In genomic region chr2:179546656-179547055, GRCh38 we compare ENCODE assay signal across 24 cellular contexts.
"Had no signal": no experiment of that assay in that cellular context is flagged by ENCODE, and none has a peak within 500 bp of the region (broad histone marks: within the 10 kb centered on the region; RNA-seq: fewer than 3 reads in every experiment).

No MANE protein-coding gene starts in this region.

- H3K9me3 ChIP-seq: ovary, psoas muscle, stomach, thoracic aorta, thyroid gland, tibial nerve, upper lobe of left lung, vagina had no signal

- H2AFZ ChIP-seq: neural progenitor cell, parathyroid adenoma had no signal

- H3K4me3 ChIP-seq: neural progenitor cell, ovary, psoas muscle, stomach, thoracic aorta, thyroid gland, tibial nerve, upper lobe of left lung, vagina had no signal

- H3K79me2 ChIP-seq: parathyroid adenoma had no signal

- H3K27me3 ChIP-seq: neural progenitor cell, ovary, stomach, thyroid gland, tibial nerve, upper lobe of left lung, vagina had no signal

- H3K36me3 ChIP-seq: neural progenitor cell, ovary, stomach, thoracic aorta, thyroid gland, tibial nerve, upper lobe of left lung, vagina had no signal

- H3K4me1 ChIP-seq: parathyroid adenoma, psoas muscle, thyroid gland, tibial nerve, upper lobe of left lung, vagina had no signal

- FAIRE-seq: small intestine, urothelium cell line had no signal

- H3K4me2 ChIP-seq: neural progenitor cell had no signal

- ATAC-seq: natural killer cell; psoas muscle; right cardiac atrium; sciatic nerve; stimulated activated effector memory CD8-positive, alpha-beta T cell treated with anti-CD3 and anti-CD28 coated beads, Interleukin-12 subunit alpha, Interleukin-12 subunit beta, amount 100 ng/mL, for 72 hours; stimulated activated naive B cell treated with anti-CD40 and anti-IgM and Interleukin-4, amounts not matched to agents 10 μg/mL and 1 μg/mL and 100 μg/mL, for 72 hours had no signal

- H3K9ac ChIP-seq: neural progenitor cell, parathyroid adenoma had no signal

- DNase-seq: natural killer cell; occipital lobe; ovary; psoas muscle; right cardiac atrium; small intestine; stimulated activated CD4-positive, alpha-beta T cell treated with anti-CD3 and anti-CD28 coated beads, Interleukin-15, amount 100 ng/mL, for 24 hours; stimulated activated CD4-positive, alpha-beta T cell treated with anti-CD3 and anti-CD28 coated beads, Interleukin-2, amount 100 ng/mL, for 24 hours; stimulated activated CD4-positive, alpha-beta T cell treated with anti-CD3 and anti-CD28 coated beads, Interleukin-2, amount 100 ng/mL, for 48 hours; stimulated activated CD4-positive, alpha-beta T cell treated with anti-CD3 and anti-CD28 coated beads, Interleukin-4, amount 100 ng/mL, for 24 hours; stimulated activated naive B cell treated with anti-CD40 and anti-IgM and Interleukin-4, amounts not matched to agents 10 μg/mL and 1 μg/mL and 100 μg/mL, for 72 hours; stimulated activated naive CD4-positive, alpha-beta T cell treated with Interleukin-2 at 50 U/mL for 16 hours; stomach; thyroid gland; trophoblast cell; upper lobe of left lung had no signal

- H3K27ac ChIP-seq: neural progenitor cell, ovary, parathyroid adenoma, psoas muscle, stomach, thoracic aorta, thyroid gland, tibial nerve, upper lobe of left lung, vagina had no signal
